In genomic region chr12:57694459-57695019, GRCh38 we compare ENCODE assay signal across 8 cellular contexts. TPM values are rescaled to one million over a fixed set of nuclear protein-coding genes. Genes with fewer than 3 reads are reported as not detected.
DNase-seq lines count a peak whose midpoint lies in the region; ATAC-seq and TF ChIP-seq lines count a peak whose summit lies in the region.

No MANE protein-coding gene starts in this region.

- no peaks in the 10 kb centered on the region for H3K27me3 ChIP-seq in neuronal stem cell (ENCODE audit: control insufficient read depth in 3 of 3, insufficient read depth in 3 of 3, low read depth in 1 of 3, low read length in 3 of 3)

- peak; percentile 19 for DNase-seq in SIG-M5 treated with dmso at 0.1 percent for 504 hours (lab: John Stamatoyannopoulos, UW; ENCODE audit: unreplicated experiment)
- DNase-seq in SIG-M5 (lab: John Stamatoyannopoulos, UW) = no peak
- peak; percentile 8 for DNase-seq in NCI-H82 treated with DMSO at 0.1 percent for 48 hours (lab: John Stamatoyannopoulos, UW; ENCODE audit: unreplicated experiment)
- DNase-seq in epithelial cell of proximal tubule (ENCODE audit: low read depth) = no peak
- peak; percentile 2 for DNase-seq in neuronal stem cell (ENCODE audit: low spot score)
- no peak for DNase-seq in NOMO-1 (lab: John Stamatoyannopoulos, UW; ENCODE audit: unreplicated experiment in 2 of 2)
- no peak for DNase-seq in SKM-1 (lab: John Stamatoyannopoulos, UW; ENCODE audit: unreplicated experiment)

- H2BK12ac ChIP-seq in neuronal stem cell (ENCODE audit: low read length) = no peak overlapping the region

- H2AFZ ChIP-seq in neuronal stem cell (ENCODE audit: low read length) = peak overlapping the region; percentile 87

- peaks cover 5% of the 10 kb centered on the region in 2 donors for H3K4me1 ChIP-seq in neuronal stem cell (ENCODE audit: control insufficient read depth in 2 of 2, insufficient read depth in 1 of 2, low read depth in 1 of 2, low read length in 2 of 2)

- no peaks in the 10 kb centered on the region for H3K9me3 ChIP-seq in neuronal stem cell (replicated peaks in 1 of 2; ENCODE audit: control insufficient read depth in 2 of 2, insufficient read depth in 1 of 2, low read depth in 1 of 2, low read length in 2 of 2)

- no peak overlapping the region for H3K18ac ChIP-seq in neuronal stem cell (ENCODE audit: low read length)

- H3K14ac ChIP-seq in neuronal stem cell (ENCODE audit: low read length) = no peak overlapping the region

- peaks cover 2% of the 10 kb centered on the region for H3K79me1 ChIP-seq in neuronal stem cell (ENCODE audit: low read depth, low read length)

- no peak overlapping the region for H2AK5ac ChIP-seq in neuronal stem cell (ENCODE audit: low read depth, low read length)

- peak overlapping the region; percentile 80 for H3K4me2 ChIP-seq in neuronal stem cell (ENCODE audit: insufficient read depth, low read length, poor library complexity, severe bottlenecking)

- peak overlapping the region; percentile 93 for H3K9ac ChIP-seq in neuronal stem cell (ENCODE audit: low read depth, low read length, poor library complexity)

- no peak overlapping the region for H2BK120ac ChIP-seq in neuronal stem cell (ENCODE audit: low read depth, low read length)

- WGBS in neuronal stem cell (ENCODE audit: extremely low coverage in 2 of 2, insufficient read length in 2 of 2, insufficient replicate concordance in 1 of 2), 2 donors = no CpG with 5 or more reads among the region's 15 CpGs

- no peak overlapping the region for H4K91ac ChIP-seq in neuronal stem cell (ENCODE audit: low read depth, low read length, poor library complexity)

- no peak overlapping the region for H4K8ac ChIP-seq in neuronal stem cell (ENCODE audit: low read depth, low read length)

- H3K4ac ChIP-seq in neuronal stem cell (ENCODE audit: low read length) = no peak overlapping the region

- no peak for TF ChIP-seq CTCF in epithelial cell of proximal tubule (conservative IDR thresholded peaks at IDR 0.05; ENCODE audit: low read depth, low read length)

- H2BK5ac ChIP-seq in neuronal stem cell (ENCODE audit: low read length) = no peak overlapping the region

- no peak overlapping the region for H3K27ac ChIP-seq in neuronal stem cell (replicated peaks; ENCODE audit: low read length)

- H3K23ac ChIP-seq in neuronal stem cell (ENCODE audit: low read depth, low read length, poor library complexity) = no peak overlapping the region

- no peak for ATAC-seq in HG02678 (IDR thresholded peaks at IDR 0.05; ENCODE audit: unreplicated experiment)

- H3K4me3 ChIP-seq in epithelial cell of proximal tubule (ENCODE audit: low read depth, low read length) (peak overlapping the region; percentile 100), neuronal stem cell (ENCODE audit: low read length in 2 of 2) (peak overlapping the region; percentile 76 to 91)

- peaks cover 10 to 31% of the 10 kb centered on the region in 2 donors for H3K36me3 ChIP-seq in neuronal stem cell (replicated peaks in 1 of 2; ENCODE audit: control insufficient read depth in 2 of 2, insufficient read depth in 2 of 2, low read length in 2 of 2)

- no peak overlapping the region for H2BK15ac ChIP-seq in neuronal stem cell (ENCODE audit: low read length)

RNA-seq across cellular contexts. Expression of gene OS9, which starts 0.6 kb away (rescaled TPM):
- total RNA-seq in epithelial cell of proximal tubule = 92.7 and 101 TPM in 2 replicates
- polyA plus RNA-seq in neuronal stem cell (2013, experiment 1 of 2) = 46.7 TPM
- 45.7 TPM for polyA plus RNA-seq in neuronal stem cell (2013, experiment 2 of 2)

RNA-seq across cellular contexts. Expression of gene AGAP2, which starts 44.0 kb away (rescaled TPM):
- under 0.01 TPM in 1 of 2 replicates, not detected in the other for total RNA-seq in epithelial cell of proximal tubule
- polyA plus RNA-seq in neuronal stem cell (2013, experiment 1 of 2) = 4.2 TPM
- polyA plus RNA-seq in neuronal stem cell (2013, experiment 2 of 2) = 4.0 TPM

RNA-seq across cellular contexts. Expression of gene TSPAN31, which starts 50.3 kb away (rescaled TPM):
- total RNA-seq in epithelial cell of proximal tubule = 31.6 and 40.4 TPM in 2 replicates
- polyA plus RNA-seq in neuronal stem cell (2013, experiment 1 of 2) = 24.9 TPM
- 25.4 TPM for polyA plus RNA-seq in neuronal stem cell (2013, experiment 2 of 2)

RNA-seq across cellular contexts. Expression of gene CDK4, which starts 57.6 kb away (rescaled TPM):
- total RNA-seq in epithelial cell of proximal tubule = 178 and 363 TPM in 2 replicates
- 157 TPM for polyA plus RNA-seq in neuronal stem cell (2013, experiment 1 of 2)
- 144 TPM for polyA plus RNA-seq in neuronal stem cell (2013, experiment 2 of 2)

Comparison
In these comparisons a context has a peak if more than half of its experiments do, and no peak if none do; other contexts are left out.
1. DNase-seq: peak in SIG-M5 treated with dmso at 0.1 percent for 504 hours (single experiment), NCI-H82 treated with DMSO at 0.1 percent for 48 hours (single experiment) and neuronal stem cell (single experiment); none in SIG-M5 (single experiment), epithelial cell of proximal tubule (single experiment), NOMO-1 (0 of 2) and SKM-1 (single experiment).